Comparison of ENCODE assay signal across 7 cellular contexts in genomic region chr20:34907616-34908469, GRCh38.
DNase-seq lines count a peak whose midpoint lies in the region; ATAC-seq, FAIRE-seq and TF ChIP-seq lines count a peak whose summit lies in the region.

No MANE protein-coding gene starts in this region.

- peak overlapping the region; percentile 89 for H3K27ac ChIP-seq in muscle layer of duodenum (ENCODE audit: low read length)

- H3K4me3 ChIP-seq in epithelial cell of esophagus (ENCODE audit: low read length) (no peak overlapping the region), muscle layer of duodenum (ENCODE audit: low read depth in 1 of 2, low read length in 2 of 2) (no peak overlapping the region)

- peaks cover 13 to 15% of the 10 kb centered on the region in 2 donors for H3K4me1 ChIP-seq in muscle layer of duodenum (ENCODE audit: control insufficient read depth in 1 of 2, insufficient read depth in 2 of 2, low read length in 2 of 2)

- no peaks in the 10 kb centered on the region for H3K27me3 ChIP-seq in muscle layer of duodenum (ENCODE audit: low read depth, low read length)

- no peaks in the 10 kb centered on the region for H3K9me3 ChIP-seq in muscle layer of duodenum (ENCODE audit: control insufficient read depth in 1 of 2, low read length in 2 of 2)

- ATAC-seq in HG03521 (IDR thresholded peaks at IDR 0.05; ENCODE audit: unreplicated experiment) (no peak), HG03039 (IDR thresholded peaks at IDR 0.05; ENCODE audit: unreplicated experiment) (no peak), GM21737 (IDR thresholded peaks at IDR 0.05; ENCODE audit: unreplicated experiment) (no peak)

- no peak for TF ChIP-seq CTCF in epithelial cell of esophagus (IDR thresholded peaks at IDR 0.05; ENCODE audit: insufficient read depth, low read depth, low read length, missing control alignments)

- no peaks in the 10 kb centered on the region for H3K36me3 ChIP-seq in muscle layer of duodenum (ENCODE audit: control insufficient read depth in 1 of 2, insufficient read depth in 2 of 2, low read length in 2 of 2)

- peak; percentile 95 for FAIRE-seq in RCC 7860 (lab: Jason Lieb, UNC)

- DNase-seq in HCEC 1CT, result peak; percentile 92
- peak; percentile 92 for DNase-seq in RCC 7860 (ENCODE audit: low spot score)
- DNase-seq in epithelial cell of esophagus (ENCODE audit: low read depth), result peak; percentile 98
